27 cellular contexts compared by ENCODE assay signal in the genomic region with DNA sequence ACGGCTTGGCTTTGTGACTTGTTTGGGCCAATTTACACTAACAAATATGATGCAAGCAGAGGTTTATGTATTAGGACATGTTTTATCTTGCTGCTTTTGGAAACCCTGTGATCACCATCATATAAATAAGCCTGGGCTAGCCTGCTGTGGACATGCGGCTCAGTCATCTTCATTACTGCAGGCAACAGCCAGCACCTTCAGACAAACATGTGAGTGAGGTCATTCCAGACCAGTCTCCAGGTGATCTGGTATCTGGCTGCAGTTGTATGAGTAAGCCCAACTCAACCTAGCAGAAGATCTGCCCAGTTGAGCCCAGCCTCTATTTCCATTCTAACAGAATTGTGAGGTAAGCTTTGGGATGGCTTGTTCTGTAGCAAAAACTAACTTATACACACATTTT.
"Had no signal": no experiment of that assay in that cellular context is flagged by ENCODE, and none has a peak within 500 bp of the region (broad histone marks: within the 10 kb centered on the region; RNA-seq: fewer than 3 reads in every experiment).

No MANE protein-coding gene starts in this region.

- H3K27ac ChIP-seq: ascending aorta, SJSA1 had no signal

- H3K4me1 Mint-ChIP-seq: activated CD4-positive, alpha-beta T cell treated with anti-CD3 and anti-CD28 coated beads, Interleukin-2, amount 10 ng/mL, durations not matched to agents 24 days and 14 days; activated naive CD4-positive, alpha-beta T cell treated with anti-CD3 and anti-CD28 coated beads, Interleukin-2, amount 50 U/mL, for 24 hours; activated naive CD8-positive, alpha-beta T cell treated with anti-CD3 and anti-CD28 coated beads, Interleukin-2, amount 10 ng/mL, durations not matched to agents 7 days and 5 days had no signal

- H3K4me1 ChIP-seq: ascending aorta, SJSA1 had no signal

- H3K9ac ChIP-seq: SK-N-SH had no signal

- ATAC-seq: activated CD8-positive, alpha-beta T cell treated with anti-CD3 and anti-CD28 coated beads for 36 hours had no signal

- H3K9me3 ChIP-seq: ascending aorta, SJSA1, SK-N-SH had no signal

- DNase-seq: activated CD4-positive, alpha-beta T cell treated with anti-CD3 and anti-CD28 coated beads, Interleukin-2, amount 10 ng/mL, durations not matched to agents 24 days and 14 days; activated CD4-positive, alpha-beta T cell treated with anti-CD3 and anti-CD28 coated beads, Interleukin-2, amount 50 U/mL, for 4 hours; activated CD8-positive, alpha-beta T cell treated with anti-CD3 and anti-CD28 coated beads for 36 hours; activated gamma-delta T cell; activated naive CD4-positive, alpha-beta T cell treated with Interleukin-2 at 50 U/mL for 16 hours; activated naive CD8-positive, alpha-beta T cell treated with anti-CD3 and anti-CD28 coated beads, Interleukin-2, amount 10 ng/mL, durations not matched to agents 7 days and 5 days; activated T-cell treated with anti-CD3 and anti-CD28 coated beads, Interleukin-2, amount 50 U/mL, for 24 hours; amygdala; central memory CD4-positive, alpha-beta T cell; Kasumi-1; KG1; MM.1S; MV-4-11; NCI-H1092; NCI-H1436 treated with DMSO at 0.1 percent for 48 hours; NCI-H1694 treated with DMSO at 0.1 percent for 48 hours; NCI-H2029; NCI-H345; NCI-H524 treated with DMSO at 0.1 percent for 48 hours; SHP77 treated with DMSO at 0.1 percent for 48 hours; SK-N-SH had no signal

- H3K9me3 Mint-ChIP-seq: activated CD4-positive, alpha-beta T cell treated with anti-CD3 and anti-CD28 coated beads, Interleukin-2, amount 10 ng/mL, durations not matched to agents 24 days and 14 days; activated CD8-positive, alpha-beta T cell treated with anti-CD3 and anti-CD28 coated beads for 36 hours; activated naive CD8-positive, alpha-beta T cell treated with anti-CD3 and anti-CD28 coated beads, Interleukin-2, amount 10 ng/mL, durations not matched to agents 7 days and 5 days; activated T-cell treated with anti-CD3 and anti-CD28 coated beads, Interleukin-2, amount 50 U/mL, for 24 hours; activated T-helper 2 cell treated with anti-CD3 and anti-CD28 coated beads, Interferon-gamma antibody, Interleukin-2, Interleukin-4, amounts not matched to agents 10 μg/mL and 5 μg/mL and 100 μg/mL, durations not matched to agents 14 hours and 24 hours and 36 hours; T-helper 1 cell treated with Interleukin-12 subunit alpha and Interleukin-12 subunit beta and Interleukin-4 antibody, amounts not matched to agents 30 μg/mL and 1 μg/mL, for 36 hours; T-helper 2 cell treated with Interferon-gamma antibody and Interleukin-4, amounts not matched to agents 5 μg/mL and 100 μg/mL, for 36 hours had no signal

- H3K36me3 Mint-ChIP-seq: activated naive CD4-positive, alpha-beta T cell treated with anti-CD3 and anti-CD28 coated beads, Interleukin-2, amount 50 U/mL, for 24 hours; activated naive CD8-positive, alpha-beta T cell treated with anti-CD3 and anti-CD28 coated beads, Interleukin-2, amount 10 ng/mL, durations not matched to agents 7 days and 5 days had no signal

- H3K27ac Mint-ChIP-seq: activated CD4-positive, alpha-beta T cell treated with anti-CD3 and anti-CD28 coated beads, Interleukin-2, amount 10 ng/mL, durations not matched to agents 24 days and 14 days; activated CD8-positive, alpha-beta T cell treated with anti-CD3 and anti-CD28 coated beads for 36 hours; activated naive CD4-positive, alpha-beta T cell treated with anti-CD3 and anti-CD28 coated beads, Interleukin-2, amount 50 U/mL, for 24 hours; activated naive CD8-positive, alpha-beta T cell treated with anti-CD3 and anti-CD28 coated beads, Interleukin-2, amount 10 ng/mL, durations not matched to agents 7 days and 5 days; activated T-cell treated with anti-CD3 and anti-CD28 coated beads, Interleukin-2, amount 50 U/mL, for 24 hours; activated T-helper 2 cell treated with anti-CD3 and anti-CD28 coated beads, Interferon-gamma antibody, Interleukin-2, Interleukin-4, amounts not matched to agents 10 μg/mL and 5 μg/mL and 100 μg/mL, durations not matched to agents 14 hours and 24 hours and 36 hours; T-helper 1 cell treated with Interleukin-12 subunit alpha and Interleukin-12 subunit beta and Interleukin-4 antibody, amounts not matched to agents 30 μg/mL and 1 μg/mL, for 36 hours; T-helper 2 cell treated with Interferon-gamma antibody and Interleukin-4, amounts not matched to agents 5 μg/mL and 100 μg/mL, for 36 hours had no signal

- H3K27me3 Mint-ChIP-seq: activated CD4-positive, alpha-beta T cell treated with anti-CD3 and anti-CD28 coated beads, Interleukin-2, amount 10 ng/mL, durations not matched to agents 24 days and 14 days had no signal

- H3K4me3 ChIP-seq: ascending aorta, SJSA1 had no signal

- H3K36me3 ChIP-seq: ascending aorta, SJSA1 had no signal

- H3K27me3 ChIP-seq: ascending aorta had no signal

- H3K4me3 Mint-ChIP-seq: activated CD4-positive, alpha-beta T cell treated with anti-CD3 and anti-CD28 coated beads, Interleukin-2, amount 10 ng/mL, durations not matched to agents 24 days and 14 days; activated CD8-positive, alpha-beta T cell treated with anti-CD3 and anti-CD28 coated beads for 36 hours; activated naive CD4-positive, alpha-beta T cell treated with anti-CD3 and anti-CD28 coated beads, Interleukin-2, amount 50 U/mL, for 24 hours; activated naive CD8-positive, alpha-beta T cell treated with anti-CD3 and anti-CD28 coated beads, Interleukin-2, amount 10 ng/mL, durations not matched to agents 7 days and 5 days; activated T-cell treated with anti-CD3 and anti-CD28 coated beads, Interleukin-2, amount 50 U/mL, for 24 hours; T-helper 1 cell treated with Interleukin-12 subunit alpha and Interleukin-12 subunit beta and Interleukin-4 antibody, amounts not matched to agents 30 μg/mL and 1 μg/mL, for 36 hours; T-helper 2 cell treated with Interferon-gamma antibody and Interleukin-4, amounts not matched to agents 5 μg/mL and 100 μg/mL, for 36 hours had no signal

- H3K4me2 ChIP-seq: SK-N-SH had no signal
